Comparison of ENCODE assay signal across 8 cellular contexts in genomic region chr19:6273701-6274601, GRCh38. TPM values are rescaled to one million over a fixed set of nuclear protein-coding genes. Genes with fewer than 3 reads are reported as not detected.
DNase-seq lines count a peak whose midpoint lies in the region; ATAC-seq and TF ChIP-seq lines count a peak whose summit lies in the region.

No MANE protein-coding gene starts in this region.

- peak overlapping the region; percentile 69 for H3K4me3 Mint-ChIP-seq in dendritic cell treated with granulocyte-macrophage colony-stimulating factor and Interleukin-4, amounts not matched to agents 40 ng/mL and 50 ng/mL, for 4 days

- H3K9me3 Mint-ChIP-seq in dendritic cell treated with granulocyte-macrophage colony-stimulating factor and Interleukin-4, amounts not matched to agents 40 ng/mL and 50 ng/mL, for 4 days: no peaks in the 10 kb centered on the region

- DNase-seq in COLO668 (lab: John Stamatoyannopoulos, UW; ENCODE audit: unreplicated experiment): peak; percentile 33
- DNase-seq in NCI-H82 treated with DMSO at 0.1 percent for 48 hours (lab: John Stamatoyannopoulos, UW; ENCODE audit: unreplicated experiment): peak; percentile 88
- DNase-seq in lung (ENCODE audit: low spot score): peak; percentile 90
- DNase-seq in thyroid gland: peak; percentile 92
- DNase-seq in NCI-H1092 treated with DMSO at 0.1 percent for 48 hours (lab: John Stamatoyannopoulos, UW): no peak

- peak overlapping the region; percentile 87 for H3K27ac Mint-ChIP-seq in dendritic cell treated with granulocyte-macrophage colony-stimulating factor and Interleukin-4, amounts not matched to agents 40 ng/mL and 50 ng/mL, for 4 days

- H3K36me3 ChIP-seq in lung (ENCODE audit: control insufficient read depth in 2 of 2, insufficient read depth in 2 of 2, low read length in 2 of 2): peaks cover 0 to 13% of the 10 kb centered on the region in 2 donors
- H3K36me3 ChIP-seq in thyroid gland: peaks cover 4 to 9% of the 10 kb centered on the region in 2 donors

- peak overlapping the region; percentile 91 to 98 for H3K27ac ChIP-seq in lung (ENCODE audit: low read depth in 1 of 2, low read length in 1 of 2)
- H3K27ac ChIP-seq in thyroid gland: peak overlapping the region; percentile 82 to 87 (median 85)

- TF ChIP-seq POLR2A in thyroid gland (IDR thresholded peaks at IDR 0.05): no peak

- TF ChIP-seq CTCF in lung (IDR thresholded peaks at IDR 0.05; ENCODE audit: control extremely low read depth, extremely low read depth) (no peak), thyroid gland (IDR thresholded peaks at IDR 0.05) (no peak)

- 9 to 12% methylated on average over 30 of the region's 30 CpGs for WGBS in lung, 2 donors
- WGBS in thyroid gland, 2 donors: 2 to 21% methylated on average over 21 to 23 of the region's 30 CpGs

- H3K4me1 ChIP-seq in lung (ENCODE audit: control insufficient read depth in 2 of 2, insufficient read depth in 2 of 2, low read length in 2 of 2) (peaks cover 50 to 85% of the 10 kb centered on the region in 2 donors), thyroid gland (peaks cover 57 to 79% of the 10 kb centered on the region in 2 donors)

- H3K4me1 Mint-ChIP-seq in dendritic cell treated with granulocyte-macrophage colony-stimulating factor and Interleukin-4, amounts not matched to agents 40 ng/mL and 50 ng/mL, for 4 days (ENCODE audit: low read depth): peaks cover 83% of the 10 kb centered on the region

- no peak overlapping the region for H3K4me3 ChIP-seq in lung
- H3K4me3 ChIP-seq in thyroid gland (replicated peaks in 1 of 3): no peak overlapping the region

- H3K27me3 ChIP-seq in lung (ENCODE audit: control insufficient read depth, insufficient read depth) (no peaks in the 10 kb centered on the region), thyroid gland (no peaks in the 10 kb centered on the region)

- no peaks in the 10 kb centered on the region for H3K9me3 ChIP-seq in lung (ENCODE audit: control insufficient read depth in 2 of 2, insufficient read depth in 1 of 2, low read length in 1 of 2)
- H3K9me3 ChIP-seq in thyroid gland: no peaks in the 10 kb centered on the region

- ATAC-seq in lung (ENCODE audit: insufficient read depth, low FRiP score): peak; percentile 71
- no peak for ATAC-seq in GM21515 (IDR thresholded peaks at IDR 0.05; ENCODE audit: unreplicated experiment)
- no peak for ATAC-seq in HG02840 (IDR thresholded peaks at IDR 0.05; ENCODE audit: low FRiP score, unreplicated experiment)

- H3K36me3 Mint-ChIP-seq in dendritic cell treated with granulocyte-macrophage colony-stimulating factor and Interleukin-4, amounts not matched to agents 40 ng/mL and 50 ng/mL, for 4 days (ENCODE audit: low read depth): peaks cover 59% of the 10 kb centered on the region

- intact Hi-C loops in dendritic cell treated with granulocyte-macrophage colony-stimulating factor and Interleukin-4, amounts not matched to agents 40 ng/mL and 50 ng/mL, for 4 days (cut with micrococcal nuclease): no loop called here
- intact Hi-C loops in thyroid gland (cut with DNase I): no loop called here

- no peaks in the 10 kb centered on the region for H3K27me3 Mint-ChIP-seq in dendritic cell treated with granulocyte-macrophage colony-stimulating factor and Interleukin-4, amounts not matched to agents 40 ng/mL and 50 ng/mL, for 4 days

RNA-seq across cellular contexts. Expression of gene MLLT1, which starts 5.8 kb away (rescaled TPM):
- total RNA-seq in lung: 100 to 1,000 TPM in 1 of 2 donors, 10 to 100 TPM in 1; 24.8 to 120 TPM
- polyA plus RNA-seq in lung: 10 to 100 TPM; 28.2 to 44.1 TPM
- total RNA-seq in thyroid gland: 10 to 100 TPM; 19.2 to 35.0 (median 26.7) TPM

RNA-seq across cellular contexts. Expression of gene ACER1, which starts 59.5 kb away (rescaled TPM):
- not detected for total RNA-seq in lung
- under 1 TPM in 1 of 2 donors, not detected in 1; 0.06 TPM for polyA plus RNA-seq in lung
- under 1 TPM in 1 of 4 donors, not detected in 3; 0.67 TPM for total RNA-seq in thyroid gland
